ENCODE assay signal across 1 cellular context in the genomic region with DNA sequence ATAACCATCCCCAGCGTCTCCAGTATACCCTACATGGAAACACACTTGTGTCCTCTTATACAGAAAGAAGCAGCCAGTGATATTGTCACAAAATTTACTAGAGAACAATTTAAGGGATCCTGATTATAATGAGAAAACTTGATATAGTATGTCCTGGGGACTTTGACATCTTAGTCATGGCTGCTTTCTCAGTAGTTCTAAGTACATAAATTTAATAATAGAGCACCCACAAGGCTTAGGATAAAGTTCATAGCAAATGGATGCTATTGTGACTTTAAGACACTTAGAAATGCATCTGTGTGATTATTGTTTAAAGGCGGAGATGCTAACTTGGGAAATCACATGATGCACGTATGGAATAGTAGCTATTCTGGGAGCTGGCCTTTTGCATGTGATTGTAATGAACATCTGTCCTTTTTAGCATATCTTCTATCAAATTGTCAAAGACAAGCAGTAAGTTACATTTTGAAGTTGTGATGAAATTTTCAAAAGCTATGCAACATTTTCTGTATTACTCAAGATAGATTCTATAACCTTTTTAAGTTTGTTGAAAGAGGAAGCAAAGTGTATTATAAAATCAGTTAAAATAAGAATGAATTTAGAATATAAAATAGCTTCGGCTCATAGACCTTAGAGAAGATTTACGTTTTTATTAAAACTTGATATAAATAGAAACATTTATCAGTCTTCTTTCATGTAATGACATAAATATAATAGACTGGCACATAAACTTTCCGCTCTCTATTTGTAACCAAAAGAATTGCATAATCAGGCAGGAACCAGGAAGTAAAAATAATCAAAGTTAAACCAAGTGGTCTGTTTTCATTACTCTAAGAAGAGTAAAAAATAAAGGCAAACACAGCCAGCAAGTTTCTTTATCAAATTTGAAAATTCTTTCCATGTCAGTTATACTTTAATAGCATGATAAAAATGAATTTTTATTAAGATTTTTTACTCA.
TF ChIP-seq lines count a peak whose summit lies in the region.

No MANE protein-coding gene starts in this region.

TF ChIP-seq in HepG2, 621 proteins besides CTCF, POLR2A, EP300 and RAD21 (continues in another document):
- TF ChIP-seq NFKBIZ (CRISPR knock-in tag; IDR thresholded peaks at IDR 0.05) (no peak), ZNF207 (IDR thresholded peaks at IDR 0.05; ENCODE audit: borderline replicate concordance) (no peak), ELF3 (CRISPR knock-in tag; IDR thresholded peaks at IDR 0.05) (peak; percentile 90), TOE1 (CRISPR knock-in tag; IDR thresholded peaks at IDR 0.05) (no peak), REL (CRISPR knock-in tag; conservative IDR thresholded peaks at IDR 0.05) (no peak), CEBPG (CRISPR knock-in tag; IDR thresholded peaks at IDR 0.05) (peak; percentile 71), SP4 (CRISPR knock-in tag; IDR thresholded peaks at IDR 0.05) (no peak), KDM5B (CRISPR knock-in tag; IDR thresholded peaks at IDR 0.05; ENCODE audit: borderline replicate concordance) (no peak), CREB1 (IDR thresholded peaks at IDR 0.05) (no peak), CREB1 (CRISPR knock-in tag; IDR thresholded peaks at IDR 0.05) (no peak), ZNF878 (CRISPR knock-in tag; IDR thresholded peaks at IDR 0.05) (no peak), SIX1 (CRISPR knock-in tag; IDR thresholded peaks at IDR 0.05; ENCODE audit: borderline replicate concordance) (no peak), MAZ (IDR thresholded peaks at IDR 0.05; ENCODE audit: borderline replicate concordance, low read depth, low read length) (no peak), MAZ (CRISPR knock-in tag; IDR thresholded peaks at IDR 0.05; ENCODE audit: low read depth) (no peak), SAP130 (CRISPR knock-in tag; IDR thresholded peaks at IDR 0.05; ENCODE audit: low read depth) (0 out of 2 replicates have a peak, but pooled peaks have one; percentile 30), ZMAT3 (CRISPR knock-in tag; conservative IDR thresholded peaks at IDR 0.05) (no peak), ZNF577 (CRISPR knock-in tag; IDR thresholded peaks at IDR 0.05; ENCODE audit: borderline replicate concordance, low read depth) (no peak), ZNF670 (CRISPR knock-in tag; IDR thresholded peaks at IDR 0.05; ENCODE audit: borderline replicate concordance) (no peak), ZNF552 (CRISPR knock-in tag; IDR thresholded peaks at IDR 0.05; ENCODE audit: borderline replicate concordance) (no peak), ZKSCAN5 (CRISPR knock-in tag; IDR thresholded peaks at IDR 0.05) (no peak), ZFP41 (CRISPR knock-in tag; IDR thresholded peaks at IDR 0.05; ENCODE audit: borderline replicate concordance) (no peak), PPARG (CRISPR knock-in tag; conservative IDR thresholded peaks at IDR 0.05) (no peak), CEBPB (IDR thresholded peaks at IDR 0.05; ENCODE audit: borderline replicate concordance, low read depth, low read length) (peak; percentile 63; the same call in 1 of the 2 replicates), ELF1 (CRISPR knock-in tag; IDR thresholded peaks at IDR 0.05) (peak; percentile 52; the same call in 1 of the 2 replicates)
- TF ChIP-seq, protein P1, sequence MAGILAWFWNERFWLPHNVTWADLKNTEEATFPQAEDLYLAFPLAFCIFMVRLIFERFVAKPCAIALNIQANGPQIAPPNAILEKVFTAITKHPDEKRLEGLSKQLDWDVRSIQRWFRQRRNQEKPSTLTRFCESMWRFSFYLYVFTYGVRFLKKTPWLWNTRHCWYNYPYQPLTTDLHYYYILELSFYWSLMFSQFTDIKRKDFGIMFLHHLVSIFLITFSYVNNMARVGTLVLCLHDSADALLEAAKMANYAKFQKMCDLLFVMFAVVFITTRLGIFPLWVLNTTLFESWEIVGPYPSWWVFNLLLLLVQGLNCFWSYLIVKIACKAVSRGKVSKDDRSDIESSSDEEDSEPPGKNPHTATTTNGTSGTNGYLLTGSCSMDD (CRISPR knock-in tag; IDR thresholded peaks at IDR 0.05): no peak
- TF ChIP-seq, protein P2, sequence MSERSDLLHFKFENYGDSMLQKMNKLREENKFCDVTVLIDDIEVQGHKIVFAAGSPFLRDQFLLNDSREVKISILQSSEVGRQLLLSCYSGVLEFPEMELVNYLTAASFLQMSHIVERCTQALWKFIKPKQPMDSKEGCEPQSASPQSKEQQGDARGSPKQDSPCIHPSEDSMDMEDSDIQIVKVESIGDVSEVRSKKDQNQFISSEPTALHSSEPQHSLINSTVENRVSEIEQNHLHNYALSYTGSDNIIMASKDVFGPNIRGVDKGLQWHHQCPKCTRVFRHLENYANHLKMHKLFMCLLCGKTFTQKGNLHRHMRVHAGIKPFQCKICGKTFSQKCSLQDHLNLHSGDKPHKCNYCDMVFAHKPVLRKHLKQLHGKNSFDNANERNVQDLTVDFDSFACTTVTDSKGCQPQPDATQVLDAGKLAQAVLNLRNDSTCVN (CRISPR knock-in tag; IDR thresholded peaks at IDR 0.05; ENCODE audit: borderline replicate concordance): no peak
- TF ChIP-seq, protein P3, sequence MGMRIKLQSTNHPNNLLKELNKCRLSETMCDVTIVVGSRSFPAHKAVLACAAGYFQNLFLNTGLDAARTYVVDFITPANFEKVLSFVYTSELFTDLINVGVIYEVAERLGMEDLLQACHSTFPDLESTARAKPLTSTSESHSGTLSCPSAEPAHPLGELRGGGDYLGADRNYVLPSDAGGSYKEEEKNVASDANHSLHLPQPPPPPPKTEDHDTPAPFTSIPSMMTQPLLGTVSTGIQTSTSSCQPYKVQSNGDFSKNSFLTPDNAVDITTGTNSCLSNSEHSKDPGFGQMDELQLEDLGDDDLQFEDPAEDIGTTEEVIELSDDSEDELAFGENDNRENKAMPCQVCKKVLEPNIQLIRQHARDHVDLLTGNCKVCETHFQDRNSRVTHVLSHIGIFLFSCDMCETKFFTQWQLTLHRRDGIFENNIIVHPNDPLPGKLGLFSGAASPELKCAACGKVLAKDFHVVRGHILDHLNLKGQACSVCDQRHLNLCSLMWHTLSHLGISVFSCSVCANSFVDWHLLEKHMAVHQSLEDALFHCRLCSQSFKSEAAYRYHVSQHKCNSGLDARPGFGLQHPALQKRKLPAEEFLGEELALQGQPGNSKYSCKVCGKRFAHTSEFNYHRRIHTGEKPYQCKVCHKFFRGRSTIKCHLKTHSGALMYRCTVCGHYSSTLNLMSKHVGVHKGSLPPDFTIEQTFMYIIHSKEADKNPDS (CRISPR knock-in tag; IDR thresholded peaks at IDR 0.05): no peak
- TF ChIP-seq, protein P4, sequence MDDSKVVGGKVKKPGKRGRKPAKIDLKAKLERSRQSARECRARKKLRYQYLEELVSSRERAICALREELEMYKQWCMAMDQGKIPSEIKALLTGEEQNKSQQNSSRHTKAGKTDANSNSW (CRISPR knock-in tag; IDR thresholded peaks at IDR 0.05; ENCODE audit: borderline replicate concordance): no peak
- TF ChIP-seq, protein P5, sequence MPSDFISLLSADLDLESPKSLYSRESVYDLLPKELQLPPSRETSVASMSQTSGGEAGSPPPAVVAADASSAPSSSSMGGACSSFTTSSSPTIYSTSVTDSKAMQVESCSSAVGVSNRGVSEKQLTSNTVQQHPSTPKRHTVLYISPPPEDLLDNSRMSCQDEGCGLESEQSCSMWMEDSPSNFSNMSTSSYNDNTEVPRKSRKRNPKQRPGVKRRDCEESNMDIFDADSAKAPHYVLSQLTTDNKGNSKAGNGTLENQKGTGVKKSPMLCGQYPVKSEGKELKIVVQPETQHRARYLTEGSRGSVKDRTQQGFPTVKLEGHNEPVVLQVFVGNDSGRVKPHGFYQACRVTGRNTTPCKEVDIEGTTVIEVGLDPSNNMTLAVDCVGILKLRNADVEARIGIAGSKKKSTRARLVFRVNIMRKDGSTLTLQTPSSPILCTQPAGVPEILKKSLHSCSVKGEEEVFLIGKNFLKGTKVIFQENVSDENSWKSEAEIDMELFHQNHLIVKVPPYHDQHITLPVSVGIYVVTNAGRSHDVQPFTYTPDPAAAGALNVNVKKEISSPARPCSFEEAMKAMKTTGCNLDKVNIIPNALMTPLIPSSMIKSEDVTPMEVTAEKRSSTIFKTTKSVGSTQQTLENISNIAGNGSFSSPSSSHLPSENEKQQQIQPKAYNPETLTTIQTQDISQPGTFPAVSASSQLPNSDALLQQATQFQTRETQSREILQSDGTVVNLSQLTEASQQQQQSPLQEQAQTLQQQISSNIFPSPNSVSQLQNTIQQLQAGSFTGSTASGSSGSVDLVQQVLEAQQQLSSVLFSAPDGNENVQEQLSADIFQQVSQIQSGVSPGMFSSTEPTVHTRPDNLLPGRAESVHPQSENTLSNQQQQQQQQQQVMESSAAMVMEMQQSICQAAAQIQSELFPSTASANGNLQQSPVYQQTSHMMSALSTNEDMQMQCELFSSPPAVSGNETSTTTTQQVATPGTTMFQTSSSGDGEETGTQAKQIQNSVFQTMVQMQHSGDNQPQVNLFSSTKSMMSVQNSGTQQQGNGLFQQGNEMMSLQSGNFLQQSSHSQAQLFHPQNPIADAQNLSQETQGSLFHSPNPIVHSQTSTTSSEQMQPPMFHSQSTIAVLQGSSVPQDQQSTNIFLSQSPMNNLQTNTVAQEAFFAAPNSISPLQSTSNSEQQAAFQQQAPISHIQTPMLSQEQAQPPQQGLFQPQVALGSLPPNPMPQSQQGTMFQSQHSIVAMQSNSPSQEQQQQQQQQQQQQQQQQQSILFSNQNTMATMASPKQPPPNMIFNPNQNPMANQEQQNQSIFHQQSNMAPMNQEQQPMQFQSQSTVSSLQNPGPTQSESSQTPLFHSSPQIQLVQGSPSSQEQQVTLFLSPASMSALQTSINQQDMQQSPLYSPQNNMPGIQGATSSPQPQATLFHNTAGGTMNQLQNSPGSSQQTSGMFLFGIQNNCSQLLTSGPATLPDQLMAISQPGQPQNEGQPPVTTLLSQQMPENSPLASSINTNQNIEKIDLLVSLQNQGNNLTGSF (CRISPR knock-in tag; IDR thresholded peaks at IDR 0.05): no peak
- TF ChIP-seq, protein P6, sequence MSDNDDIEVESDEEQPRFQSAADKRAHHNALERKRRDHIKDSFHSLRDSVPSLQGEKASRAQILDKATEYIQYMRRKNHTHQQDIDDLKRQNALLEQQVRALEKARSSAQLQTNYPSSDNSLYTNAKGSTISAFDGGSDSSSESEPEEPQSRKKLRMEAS (IDR thresholded peaks at IDR 0.05): no peak
- TF ChIP-seq, protein P7, sequence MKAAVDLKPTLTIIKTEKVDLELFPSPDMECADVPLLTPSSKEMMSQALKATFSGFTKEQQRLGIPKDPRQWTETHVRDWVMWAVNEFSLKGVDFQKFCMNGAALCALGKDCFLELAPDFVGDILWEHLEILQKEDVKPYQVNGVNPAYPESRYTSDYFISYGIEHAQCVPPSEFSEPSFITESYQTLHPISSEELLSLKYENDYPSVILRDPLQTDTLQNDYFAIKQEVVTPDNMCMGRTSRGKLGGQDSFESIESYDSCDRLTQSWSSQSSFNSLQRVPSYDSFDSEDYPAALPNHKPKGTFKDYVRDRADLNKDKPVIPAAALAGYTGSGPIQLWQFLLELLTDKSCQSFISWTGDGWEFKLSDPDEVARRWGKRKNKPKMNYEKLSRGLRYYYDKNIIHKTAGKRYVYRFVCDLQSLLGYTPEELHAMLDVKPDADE (CRISPR knock-in tag; IDR thresholded peaks at IDR 0.05): no peak
- TF ChIP-seq, protein P8, sequence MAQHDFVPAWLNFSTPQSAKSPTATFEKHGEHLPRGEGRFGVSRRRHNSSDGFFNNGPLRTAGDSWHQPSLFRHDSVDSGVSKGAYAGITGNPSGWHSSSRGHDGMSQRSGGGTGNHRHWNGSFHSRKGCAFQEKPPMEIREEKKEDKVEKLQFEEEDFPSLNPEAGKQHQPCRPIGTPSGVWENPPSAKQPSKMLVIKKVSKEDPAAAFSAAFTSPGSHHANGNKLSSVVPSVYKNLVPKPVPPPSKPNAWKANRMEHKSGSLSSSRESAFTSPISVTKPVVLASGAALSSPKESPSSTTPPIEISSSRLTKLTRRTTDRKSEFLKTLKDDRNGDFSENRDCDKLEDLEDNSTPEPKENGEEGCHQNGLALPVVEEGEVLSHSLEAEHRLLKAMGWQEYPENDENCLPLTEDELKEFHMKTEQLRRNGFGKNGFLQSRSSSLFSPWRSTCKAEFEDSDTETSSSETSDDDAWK (CRISPR knock-in tag; IDR thresholded peaks at IDR 0.05): no peak
- TF ChIP-seq, protein P9, sequence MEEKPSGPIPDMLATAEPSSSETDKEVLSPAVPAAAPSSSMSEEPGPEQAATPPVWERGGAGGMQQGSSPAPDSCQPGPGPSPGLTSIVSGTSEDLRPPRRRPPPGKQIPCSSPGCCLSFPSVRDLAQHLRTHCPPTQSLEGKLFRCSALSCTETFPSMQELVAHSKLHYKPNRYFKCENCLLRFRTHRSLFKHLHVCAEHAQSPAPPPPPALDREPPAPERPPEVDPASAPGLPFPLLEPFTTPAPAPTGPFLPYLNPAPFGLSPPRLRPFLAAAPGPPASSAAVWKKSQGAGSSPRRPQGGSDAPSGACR (CRISPR knock-in tag; IDR thresholded peaks at IDR 0.05): no peak
- TF ChIP-seq, protein P10, sequence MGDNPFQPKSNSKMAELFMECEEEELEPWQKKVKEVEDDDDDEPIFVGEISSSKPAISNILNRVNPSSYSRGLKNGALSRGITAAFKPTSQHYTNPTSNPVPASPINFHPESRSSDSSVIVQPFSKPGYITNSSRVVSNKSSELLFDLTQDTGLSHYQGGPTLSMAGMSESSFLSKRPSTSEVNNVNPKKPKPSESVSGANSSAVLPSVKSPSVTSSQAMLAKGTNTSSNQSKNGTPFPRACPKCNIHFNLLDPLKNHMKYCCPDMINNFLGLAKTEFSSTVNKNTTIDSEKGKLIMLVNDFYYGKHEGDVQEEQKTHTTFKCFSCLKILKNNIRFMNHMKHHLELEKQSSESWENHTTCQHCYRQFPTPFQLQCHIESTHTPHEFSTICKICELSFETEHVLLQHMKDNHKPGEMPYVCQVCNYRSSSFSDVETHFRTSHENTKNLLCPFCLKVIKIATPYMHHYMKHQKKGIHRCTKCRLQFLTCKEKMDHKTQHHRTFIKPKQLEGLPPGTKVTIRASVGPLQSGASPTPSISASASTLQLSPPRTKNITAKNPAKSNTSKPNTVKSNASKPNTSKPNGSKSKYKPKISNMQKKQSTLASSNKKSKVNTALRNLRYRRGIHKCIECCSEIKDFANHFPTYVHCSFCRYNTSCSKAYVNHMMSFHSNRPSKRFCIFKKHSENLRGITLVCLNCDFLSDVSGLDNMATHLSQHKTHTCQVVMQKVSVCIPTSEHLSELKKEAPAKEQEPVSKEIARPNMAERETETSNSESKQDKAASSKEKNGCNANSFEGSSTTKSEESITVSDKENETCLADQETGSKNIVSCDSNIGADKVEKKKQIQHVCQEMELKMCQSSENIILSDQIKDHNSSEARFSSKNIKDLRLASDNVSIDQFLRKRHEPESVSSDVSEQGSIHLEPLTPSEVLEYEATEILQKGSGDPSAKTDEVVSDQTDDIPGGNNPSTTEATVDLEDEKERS (CRISPR knock-in tag; IDR thresholded peaks at IDR 0.05): no peak
- TF ChIP-seq, protein P11, sequence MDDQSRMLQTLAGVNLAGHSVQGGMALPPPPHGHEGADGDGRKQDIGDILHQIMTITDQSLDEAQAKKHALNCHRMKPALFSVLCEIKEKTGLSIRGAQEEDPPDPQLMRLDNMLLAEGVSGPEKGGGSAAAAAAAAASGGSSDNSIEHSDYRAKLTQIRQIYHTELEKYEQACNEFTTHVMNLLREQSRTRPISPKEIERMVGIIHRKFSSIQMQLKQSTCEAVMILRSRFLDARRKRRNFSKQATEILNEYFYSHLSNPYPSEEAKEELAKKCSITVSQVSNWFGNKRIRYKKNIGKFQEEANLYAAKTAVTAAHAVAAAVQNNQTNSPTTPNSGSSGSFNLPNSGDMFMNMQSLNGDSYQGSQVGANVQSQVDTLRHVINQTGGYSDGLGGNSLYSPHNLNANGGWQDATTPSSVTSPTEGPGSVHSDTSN (CRISPR knock-in tag; IDR thresholded peaks at IDR 0.05; ENCODE audit: borderline replicate concordance): no peak
